Comparison of ENCODE assay signal across 3 cellular contexts in genomic region chr16:26749072-26749471, GRCh38.
"Had no signal": no experiment of that assay in that cellular context is flagged by ENCODE, and none has a peak within 500 bp of the region (broad histone marks: within the 10 kb centered on the region; RNA-seq: fewer than 3 reads in every experiment).

No MANE protein-coding gene starts in this region.

- ATAC-seq: GM12878 had no signal

- DNase-seq: GDM1, GF-D8 had no signal

- H3K4me3 ChIP-seq: GM12878 had no signal
